8 cellular contexts compared by ENCODE assay signal in genomic region chr19:17419154-17419490, GRCh38. TPM values are rescaled to one million over a fixed set of nuclear protein-coding genes. Genes with fewer than 3 reads are reported as not detected.
A peak's percentile ranks its signal among the peaks of the same experiment; 100 is the strongest.
DNase-seq lines count a peak whose midpoint lies in the region; ATAC-seq and TF ChIP-seq lines count a peak whose summit lies in the region.

No MANE protein-coding gene starts in this region.

- peak overlapping the region; percentile 9; the same call in 1 of the 2 replicates for H3K4me3 ChIP-seq in iPS DF 6.9 (ENCODE audit: low read length)

- no peaks in the 10 kb centered on the region for H3K27me3 ChIP-seq in iPS DF 6.9 (ENCODE audit: control insufficient read depth, insufficient read depth, low read length)

- peak overlapping the region; percentile 94 for H3K4me3 Mint-ChIP-seq in HFFc6
- peak overlapping the region; percentile 83 for H3K4me3 Mint-ChIP-seq in WTC11
- H3K4me3 Mint-ChIP-seq in stimulated activated effector memory CD8-positive, alpha-beta T cell treated with anti-CD3 and anti-CD28 coated beads, Interleukin-12 subunit alpha, Interleukin-12 subunit beta, amount 100 ng/mL, for 72 hours: peak overlapping the region; percentile 89

- H3K27ac Mint-ChIP-seq in HFFc6 (peak overlapping the region; percentile 96), WTC11 (peak overlapping the region; percentile 99)
- peak overlapping the region; percentile 89 for H3K27ac Mint-ChIP-seq in stimulated activated effector memory CD8-positive, alpha-beta T cell treated with anti-CD3 and anti-CD28 coated beads, Interleukin-12 subunit alpha, Interleukin-12 subunit beta, amount 100 ng/mL, for 72 hours

- POLR2A ChIA-PET in WTC11 (lab: Charles Lee): interaction anchor here (0.6 to 1.8 kb wide), 7 partner anchors 13 to 441 kb away, joined by 3 to 27 read pairs (median 3); partner anchors contain the start of genes BST2 and RPL18A

- ATAC-seq in WTC11 (no peak), GM18511 (IDR thresholded peaks at IDR 0.05; ENCODE audit: unreplicated experiment) (no peak)
- no peak for ATAC-seq in stimulated activated effector memory CD8-positive, alpha-beta T cell treated with anti-CD3 and anti-CD28 coated beads, Interleukin-12 subunit alpha, Interleukin-12 subunit beta, amount 100 ng/mL, for 72 hours

- no CpG with 5 or more reads among the region's 6 CpGs for WGBS in iPS DF 6.9 (ENCODE audit: insufficient coverage, insufficient read length)

- CTCF ChIA-PET in WTC11 (lab: Charles Lee): interaction anchor here (0.6 to 2.7 kb wide), 27 partner anchors 10 to 356 kb away, joined by 3 to 17 read pairs (median 4); partner anchors contain the start of genes BST2, CCDC194, DDA1 and SLC27A1

- H3K36me3 Mint-ChIP-seq in HFFc6 (ENCODE audit: low read depth): no peaks in the 10 kb centered on the region
- peaks cover 4% of the 10 kb centered on the region for H3K36me3 Mint-ChIP-seq in WTC11
- H3K36me3 Mint-ChIP-seq in stimulated activated effector memory CD8-positive, alpha-beta T cell treated with anti-CD3 and anti-CD28 coated beads, Interleukin-12 subunit alpha, Interleukin-12 subunit beta, amount 100 ng/mL, for 72 hours: peaks cover 35% of the 10 kb centered on the region

- no peaks in the 10 kb centered on the region for H3K36me3 ChIP-seq in iPS DF 6.9 (ENCODE audit: control insufficient read depth, insufficient read depth, low read length)

- peaks cover 26% of the 10 kb centered on the region for H3K4me1 Mint-ChIP-seq in HFFc6 (ENCODE audit: low read depth)
- peaks cover 41% of the 10 kb centered on the region for H3K4me1 Mint-ChIP-seq in WTC11
- peaks cover 33% of the 10 kb centered on the region for H3K4me1 Mint-ChIP-seq in stimulated activated effector memory CD8-positive, alpha-beta T cell treated with anti-CD3 and anti-CD28 coated beads, Interleukin-12 subunit alpha, Interleukin-12 subunit beta, amount 100 ng/mL, for 72 hours

- H3K9me3 Mint-ChIP-seq in HFFc6 (no peaks in the 10 kb centered on the region), WTC11 (no peaks in the 10 kb centered on the region)
- no peaks in the 10 kb centered on the region for H3K9me3 Mint-ChIP-seq in stimulated activated effector memory CD8-positive, alpha-beta T cell treated with anti-CD3 and anti-CD28 coated beads, Interleukin-12 subunit alpha, Interleukin-12 subunit beta, amount 100 ng/mL, for 72 hours

- peaks cover 3% of the 10 kb centered on the region for H3K27me3 Mint-ChIP-seq in HFFc6 (ENCODE audit: insufficient read depth)
- H3K27me3 Mint-ChIP-seq in WTC11 (ENCODE audit: low read depth): peaks cover 27% of the 10 kb centered on the region

- H3K4me1 ChIP-seq in iPS DF 6.9 (ENCODE audit: control insufficient read depth, insufficient read depth, low read length): 0 out of 2 replicates have a peak, but pooled peaks cover 4% of the 10 kb centered on the region

- TF ChIP-seq CTCF in HFFc6 (IDR thresholded peaks at IDR 0.05) (no peak), WTC11 (IDR thresholded peaks at IDR 0.05) (no peak)

- no peak overlapping the region for H3K27ac ChIP-seq in iPS DF 6.9 (ENCODE audit: low read length)

- H3K9me3 ChIP-seq in iPS DF 6.9 (ENCODE audit: control insufficient read depth, insufficient read depth, low read length): no peaks in the 10 kb centered on the region

- no peak for DNase-seq in HFFc6
- no peak for DNase-seq in WTC11 (ENCODE audit: low spot score)
- no peak for DNase-seq in iPS DF 6.9 (ENCODE audit: low read depth, low spot score)
- no peak for DNase-seq in stimulated activated effector memory CD8-positive, alpha-beta T cell treated with anti-CD3 and anti-CD28 coated beads, Interleukin-12 subunit alpha, Interleukin-12 subunit beta, amount 100 ng/mL, for 72 hours (ENCODE audit: low spot score in 2 of 2)
- no peak for DNase-seq in HK-2 (ENCODE audit: unreplicated experiment)
- DNase-seq in NCI-H2081 treated with DMSO at 0.1 percent for 48 hours (lab: John Stamatoyannopoulos, UW): no peak
- DNase-seq in NCI-H748 treated with DMSO at 0.1 percent for 48 hours (lab: John Stamatoyannopoulos, UW): no peak

TF ChIP-seq in WTC11, 78 proteins besides CTCF, POLR2A, EP300 and RAD21:
- TF ChIP-seq ZNF512 (CRISPR knock-in tag; IDR thresholded peaks at IDR 0.05; ENCODE audit: borderline replicate concordance) (no peak), ZNF317 (CRISPR knock-in tag; IDR thresholded peaks at IDR 0.05; ENCODE audit: borderline replicate concordance, low read depth) (no peak), PRRX2 (CRISPR knock-in tag; IDR thresholded peaks at IDR 0.05) (no peak), ESRRA (CRISPR knock-in tag; IDR thresholded peaks at IDR 0.05; ENCODE audit: borderline replicate concordance) (no peak), E2F5 (CRISPR knock-in tag; IDR thresholded peaks at IDR 0.05) (no peak)

RNA-seq across cellular contexts. Expression of gene MVB12A, which starts 0.7 kb away (rescaled TPM):
- 10 to 100 TPM; 45.2 to 49.2 (median 47.2) TPM for total RNA-seq in HFFc6 (2021; fragmentation: NEBNext Ultra II Directional; extraction: Animal tissue kit (Norgen Biotek cat#: 25700))
- 58.7 to 78.6 TPM (median 70.8 TPM) in 3 replicates for total RNA-seq in WTC11 (2021)

RNA-seq across cellular contexts. Expression of gene BST2, which starts 13.7 kb away (rescaled TPM):
- total RNA-seq in HFFc6 (2021; fragmentation: NEBNext Ultra II Directional; extraction: Animal tissue kit (Norgen Biotek cat#: 25700)): under 1 TPM in 3 of 6 experiments, not detected in 3; 0.21 to 0.59 (median 0.34) TPM
- total RNA-seq in WTC11 (2021): 22.8 to 67.7 TPM (median 61.1 TPM) in 3 replicates

RNA-seq across cellular contexts. Expression of gene CCDC194, which starts 25.1 kb away (rescaled TPM):
- not detected for total RNA-seq in HFFc6 (2021; fragmentation: NEBNext Ultra II Directional; extraction: Animal tissue kit (Norgen Biotek cat#: 25700))
- 0.37 to 0.87 TPM (median 0.76 TPM) in 3 replicates for total RNA-seq in WTC11 (2021)

RNA-seq across cellular contexts. Expression of gene TMEM221, which starts 29.3 kb away (rescaled TPM):
- total RNA-seq in HFFc6 (2021; fragmentation: NEBNext Ultra II Directional; extraction: Animal tissue kit (Norgen Biotek cat#: 25700)): not detected
- 1.2 to 2.9 TPM (median 2.3 TPM) in 3 replicates for total RNA-seq in WTC11 (2021)

RNA-seq across cellular contexts. Expression of gene NXNL1, which starts 41.6 kb away (rescaled TPM):
- not detected for total RNA-seq in HFFc6 (2021; fragmentation: NEBNext Ultra II Directional; extraction: Animal tissue kit (Norgen Biotek cat#: 25700))
- total RNA-seq in WTC11 (2021): not detected in 3 replicates

Comparison
In these comparisons a context has a peak if more than half of its experiments do, and no peak if none do; other contexts are left out.
1. RNA of gene BST2, which starts 13.7 kb away (total RNA-seq): 22.8 to 67.7 TPM in WTC11; 0.21 to 0.59 TPM in HFFc6; every median in the first group is over 10 times any median in the second.
2. Peak in every context shown above with its lines, with median percentiles within 50 percentile points of each other: H3K27ac Mint-ChIP-seq and H3K4me3 Mint-ChIP-seq.